In the genomic region with DNA sequence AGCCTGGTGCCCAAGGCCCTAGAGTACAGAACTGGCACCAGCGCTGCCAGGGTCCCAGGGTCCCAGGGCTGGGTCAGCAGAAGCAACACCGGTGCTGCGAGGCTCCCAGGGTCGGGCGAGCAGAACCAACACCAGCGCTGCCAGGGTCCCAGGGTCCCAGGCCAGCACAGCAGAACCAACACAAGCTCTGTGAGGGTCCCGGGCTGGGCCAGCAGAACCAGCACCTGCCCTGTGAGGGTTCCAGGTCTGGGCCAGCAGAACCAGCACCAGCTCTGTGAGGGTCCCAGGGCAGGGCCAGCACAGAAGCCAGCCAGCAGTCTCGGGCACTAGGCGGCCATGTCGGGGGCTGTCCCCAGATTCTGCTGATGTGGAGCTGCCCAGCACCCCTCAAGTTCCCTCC, we compare ENCODE assay signal across 8 cellular contexts.
"Had no signal": no experiment of that assay in that cellular context is flagged by ENCODE, and none has a peak within 500 bp of the region (broad histone marks: within the 10 kb centered on the region; RNA-seq: fewer than 3 reads in every experiment).

No MANE protein-coding gene starts in this region.

- DNase-seq: GDM1, GF-D8 had no signal

- FAIRE-seq: G401.6, GM12878, GM12891, GM12892, GM18507, GM19239 had no signal

- H3K4me3 ChIP-seq: GM12878 had no signal

- ATAC-seq: GM12878 had no signal
